Comparison of ENCODE assay signal across 8 cellular contexts in genomic region chr12:52121848-52122838, GRCh38. TPM values are rescaled to one million over a fixed set of nuclear protein-coding genes. Genes with fewer than 3 reads are reported as not detected.
DNase-seq lines count a peak whose midpoint lies in the region; ATAC-seq, FAIRE-seq and TF ChIP-seq lines count a peak whose summit lies in the region.

No MANE protein-coding gene starts in this region.

- peak overlapping the region; percentile 59 for H3K4me2 ChIP-seq in GM12878 (ENCODE audit: control insufficient read depth, insufficient read depth)

- peak overlapping the region; percentile 21 for H3K9ac ChIP-seq in GM12878 (ENCODE audit: control insufficient read depth, insufficient read depth, low read length)
- peak overlapping the region; percentile 68; the same call in 1 of the 2 replicates for H3K9ac ChIP-seq in iPS-20b (ENCODE audit: low read depth, low read length)

- no peaks in the 10 kb centered on the region for H3K36me3 ChIP-seq in GM12878 (ENCODE audit: control insufficient read depth in 2 of 2, insufficient read depth in 2 of 2, low read length in 1 of 2)
- H3K36me3 ChIP-seq in iPS-20b (ENCODE audit: insufficient read depth, low read depth, low read length) = no peaks in the 10 kb centered on the region

- no peaks in the 10 kb centered on the region for H4K20me1 ChIP-seq in GM12878 (ENCODE audit: control insufficient read depth, insufficient read depth)

- H3K27me3 ChIP-seq in GM12878 (replicated peaks in 1 of 2; ENCODE audit: control insufficient read depth in 2 of 2, insufficient read depth in 2 of 2, low read length in 1 of 2) (no peaks in the 10 kb centered on the region), iPS-20b (ENCODE audit: insufficient read depth, low read length) (0 out of 2 replicates have a peak, but pooled peaks cover 5% of the 10 kb centered on the region)

- H3K4me3 ChIP-seq in GM12878 = no peak overlapping the region
- H3K4me3 ChIP-seq in iPS-20b (ENCODE audit: low read length) = peak overlapping the region; percentile 57; the same call in 1 of the 2 replicates

- H3K27ac ChIP-seq in GM12878 (ENCODE audit: control insufficient read depth, insufficient read depth) (peak overlapping the region; percentile 72), iPS-20b (ENCODE audit: low read length) (no peak overlapping the region)

- no peak for TF ChIP-seq EP300 in GM12878 (IDR thresholded peaks at IDR 0.05; ENCODE audit: borderline replicate concordance in 1 of 2, control insufficient read depth in 1 of 2, low read depth in 2 of 2, low read length in 2 of 2)

- FAIRE-seq in GM12878 (lab: Jason Lieb, UNC) = no peak

- no peak for TF ChIP-seq POLR2A in GM12878 (IDR thresholded peaks at IDR 0.05; ENCODE audit: low read depth, low read length)

- H3K9me3 ChIP-seq in GM12878 (replicated peaks; ENCODE audit: control insufficient read depth, insufficient read depth, low read length) (no peaks in the 10 kb centered on the region), iPS-20b (ENCODE audit: insufficient read depth, low read depth, low read length) (no peaks in the 10 kb centered on the region)

- peak overlapping the region; percentile 54 for H2AFZ ChIP-seq in GM12878 (ENCODE audit: control insufficient read depth, low read depth, low read length)

- CTCF ChIA-PET in GM12878 (lab: Yijun Ruan, JAX) = interaction anchor here (0.5 to 10.3 kb wide), 26 partner anchors 8 to 188 kb away, joined by 3 to 241 read pairs (median 4); no protein-coding TSS in a partner anchor

- WGBS in GM12878 (ENCODE audit: insufficient coverage, insufficient replicate concordance, low lambda C conversion rate, missing lambda C conversion rate) = 3% methylated on average over 19 of the region's 20 CpGs

- no TSS peak for BruUV-seq in GM12878 (replicated peaks; lab: Mats Ljungman, UMichigan)

- POLR2A ChIA-PET in GM12878 (lab: Charles Lee) = interaction anchor here (0.6 to 2.5 kb wide), 6 partner anchors 79 to 117 kb away, joined by 3 to 12 read pairs (median 7); no protein-coding TSS in a partner anchor

- SMC1A ChIA-PET in GM12878 (lab: Charles Lee; ENCODE audit: uncharacterized antibody, unreplicated experiment) = interaction anchor here (0.9 to 11.3 kb wide), 4 partner anchors 28 to 117 kb away, joined by 3 to 320 read pairs (median 5); no protein-coding TSS in a partner anchor

- peaks cover 49% of the 10 kb centered on the region for H3K4me1 ChIP-seq in GM12878 (ENCODE audit: control insufficient read depth, insufficient read depth, low read length)
- H3K4me1 ChIP-seq in iPS-20b (ENCODE audit: insufficient read depth, low read length) = peaks cover 39% of the 10 kb centered on the region

- ATAC-seq in GM12878 = peak; percentile 12
- no peak for ATAC-seq in GM21381 (IDR thresholded peaks at IDR 0.05; ENCODE audit: unreplicated experiment)
- ATAC-seq in HG03442 (IDR thresholded peaks at IDR 0.05; ENCODE audit: unreplicated experiment) = no peak

- peak; percentile 82 for TF ChIP-seq RAD21 in GM12878 (IDR thresholded peaks at IDR 0.05; ENCODE audit: insufficient read depth, low read depth, low read length)

- H3K79me2 ChIP-seq in GM12878 (ENCODE audit: control insufficient read depth, insufficient read depth, low read length) = no peaks in the 10 kb centered on the region

- DNase-seq in GDM1 (lab: John Stamatoyannopoulos, UW) (peak; percentile 27), NAMALWA (ENCODE audit: low spot score) (peak; percentile 83), T-helper 9 cell (peak; percentile 62), GM12878 (ENCODE audit: low read depth, low spot score) (no peak)
- DNase-seq in stimulated activated CD4-positive, alpha-beta T cell treated with anti-CD3 and anti-CD28 coated beads, Interleukin-15, amount 100 ng/mL, for 1 hour (ENCODE audit: low read depth in 1 of 2, low spot score in 1 of 2) = peak; percentile 29 to 50

- intact Hi-C loops in GM12878 (cut with micrococcal nuclease; ENCODE audit: unreplicated experiment) = loop anchor here (1.0 kb wide), 1 partner anchor 97 kb away; no protein-coding TSS in a partner anchor

- in situ Hi-C loops in GM12878 (cut with MboI) = loop anchor here (5.0 kb wide), 1 partner anchor 95 kb away; no protein-coding TSS in a partner anchor

- RAD21 ChIA-PET in GM12878 (lab: Charles Lee; ENCODE audit: unreplicated experiment) = interaction anchor here (0.5 to 5.8 kb wide), 15 partner anchors 34 to 308 kb away, joined by 3 to 86 read pairs (median 4); partner anchors contain the start of gene ATG101

- peak; percentile 66 to 89 (median 78) for TF ChIP-seq CTCF in GM12878 (IDR thresholded peaks at IDR 0.05 in 2 of 3, conservative IDR thresholded peaks at IDR 0.05 in 1 of 3; ENCODE audit: control insufficient read depth in 2 of 3, extremely low read depth in 1 of 3, insufficient read depth in 1 of 3, low read depth in 3 of 3, low read length in 3 of 3)

TF ChIP-seq in GM12878, 131 proteins besides CTCF, POLR2A, EP300 and RAD21 (continues in another document):
- TF ChIP-seq NR2C1 (IDR thresholded peaks at IDR 0.05) (no peak), FOXM1 (IDR thresholded peaks at IDR 0.05; ENCODE audit: low read depth, low read length) (peak; percentile 33; the same call in 1 of the 2 replicates), SMAD1 (IDR thresholded peaks at IDR 0.05; ENCODE audit: low read depth, partially characterized antibody) (no peak), MEF2A (IDR thresholded peaks at IDR 0.05; ENCODE audit: insufficient read depth, low read depth, low read length) (no peak), MEF2B (IDR thresholded peaks at IDR 0.05; ENCODE audit: partially characterized antibody, poor library complexity, severe bottlenecking) (peak; percentile 36), SMC3 (IDR thresholded peaks at IDR 0.05; ENCODE audit: borderline replicate concordance, low read length) (peak; percentile 57; the same call in 1 of the 2 replicates), SMARCA5 (IDR thresholded peaks at IDR 0.05) (no peak), TCF3 (IDR thresholded peaks at IDR 0.05; ENCODE audit: borderline replicate concordance, insufficient read depth, low read depth, low read length) (peak; percentile 99), ZBTB11 (CRISPR knock-in tag; IDR thresholded peaks at IDR 0.05) (no peak)

RNA-seq across cellular contexts. Expression of gene SMIM41, which starts 42.6 kb away (rescaled TPM):
- 0.27 TPM in 1 of 2 replicates, not detected in the other for total RNA-seq in GM12878 (2013; cell fraction: nucleolus; rRNA removed)
- total RNA-seq in GM12878 (2014; rRNA removed) (not detected in 2 replicates), GM12878 (2014; rRNA removed; fragmentation: Illumina TruSeq; extraction: Trizol) (not detected in 2 replicates), GM12878 (2021) (0.19 TPM in 1 of 2 replicates, not detected in the other)
- polyA plus RNA-seq in GM12878 (2011; ENCODE audit: low read depth) = not detected
- polyA plus RNA-seq in GM12878 (2011; rRNA removed) (not detected in 2 replicates), GM12878 (2014; fragmentation: Illumina TruSeq; extraction: Trizol) (not detected in 2 replicates), GM12878 (2014; fragmentation: Nextera tagmentation; extraction: Ambion mirVana) (not detected), GM12878 (2014; rRNA removed) (not detected in 2 replicates), GM12878 (2016; fragmentation: Nextera tagmentation; extraction: Ambion mirVana) (not detected)
- polyA plus RNA-seq in GM12878 (2011; cell fraction: cytosol; rRNA removed) = not detected in 2 replicates
- polyA plus RNA-seq in GM12878 (2011; cell fraction: nucleus; rRNA removed) = not detected in 2 replicates
- not detected in 2 replicates for polyA plus RNA-seq in GM12878 (2012)
- not detected in 2 replicates for polyA minus RNA-seq in GM12878 (2011; rRNA and poly(A)+ RNA removed)
- polyA minus RNA-seq in GM12878 (2011; cell fraction: cytosol; rRNA and poly(A)+ RNA removed) = not detected in 2 replicates
- 0.86 TPM in 1 of 2 replicates, not detected in the other for polyA minus RNA-seq in GM12878 (2011; cell fraction: nucleus; rRNA and poly(A)+ RNA removed)

RNA-seq across cellular contexts. Expression of gene ATG101, which starts 52.4 kb away (rescaled TPM):
- total RNA-seq in GM12878 (2013; cell fraction: nucleolus; rRNA removed) = 13.7 and 15.2 TPM in 2 replicates
- 44.5 and 44.8 TPM in 2 replicates for total RNA-seq in GM12878 (2014; rRNA removed)
- total RNA-seq in GM12878 (2014; rRNA removed; fragmentation: Illumina TruSeq; extraction: Trizol) = 21.5 and 21.9 TPM in 2 replicates
- 33.8 and 36.5 TPM in 2 replicates for total RNA-seq in GM12878 (2021)
- 21.8 TPM for polyA plus RNA-seq in GM12878 (2011; ENCODE audit: low read depth)
- 31.4 and 49.8 TPM in 2 replicates for polyA plus RNA-seq in GM12878 (2011; rRNA removed)
- polyA plus RNA-seq in GM12878 (2011; cell fraction: cytosol; rRNA removed) = 64.4 and 85.9 TPM in 2 replicates
- 34.2 and 44.8 TPM in 2 replicates for polyA plus RNA-seq in GM12878 (2011; cell fraction: nucleus; rRNA removed)
- 26.6 and 32.8 TPM in 2 replicates for polyA plus RNA-seq in GM12878 (2012)
- polyA plus RNA-seq in GM12878 (2014; fragmentation: Illumina TruSeq; extraction: Trizol) = 10.4 and 26.0 TPM in 2 replicates
- polyA plus RNA-seq in GM12878 (2014; fragmentation: Nextera tagmentation; extraction: Ambion mirVana) = 1 to 10 TPM; 2.7 to 5.6 TPM
- polyA plus RNA-seq in GM12878 (2014; rRNA removed) = 42.7 and 43.1 TPM in 2 replicates
- polyA plus RNA-seq in GM12878 (2016; fragmentation: Nextera tagmentation; extraction: Ambion mirVana) = 10 to 100 TPM; 34.1 to 40.5 TPM
- polyA minus RNA-seq in GM12878 (2011; rRNA and poly(A)+ RNA removed) = 48.9 and 54.6 TPM in 2 replicates
- polyA minus RNA-seq in GM12878 (2011; cell fraction: cytosol; rRNA and poly(A)+ RNA removed) = 9.0 and 11.8 TPM in 2 replicates
- polyA minus RNA-seq in GM12878 (2011; cell fraction: nucleus; rRNA and poly(A)+ RNA removed) = 12.6 and 24.2 TPM in 2 replicates
